Comparison of ENCODE assay signal across 1 cellular context in the genomic region with DNA sequence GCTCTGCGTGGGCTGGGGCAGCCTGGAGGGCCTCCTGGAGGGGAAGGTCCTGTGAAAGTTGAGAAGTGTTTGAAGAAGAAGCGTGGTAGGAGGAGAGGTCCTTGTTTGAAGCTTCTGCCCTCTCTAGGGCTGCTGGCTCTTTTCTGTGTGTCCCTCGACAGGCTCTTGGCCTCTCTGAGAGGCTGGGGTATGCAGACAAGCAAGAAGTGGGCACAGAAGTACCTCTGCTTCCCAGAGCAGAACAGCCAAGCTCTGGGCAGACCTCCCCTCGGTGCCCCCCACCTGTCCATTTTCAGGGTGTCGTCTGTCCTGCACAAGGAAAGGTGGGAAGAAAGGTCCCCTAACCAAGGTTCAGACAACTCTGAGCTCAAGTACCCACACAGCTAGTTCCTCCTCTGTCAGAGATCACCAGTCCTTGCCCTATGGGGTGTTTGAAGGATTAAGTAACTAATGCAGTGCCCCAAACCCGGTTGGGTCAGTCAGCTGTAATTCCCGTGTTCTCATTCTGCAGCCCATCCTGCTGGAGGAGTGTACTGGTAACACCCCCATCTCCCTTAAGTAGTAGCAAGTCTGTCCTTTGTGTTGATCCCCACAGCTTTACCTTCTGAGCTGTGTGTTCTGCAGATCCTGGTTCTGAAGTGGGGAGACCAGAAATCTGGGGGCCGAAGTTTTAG.
TF ChIP-seq lines count a peak whose summit lies in the region.

No MANE protein-coding gene starts in this region.

TF ChIP-seq in GM12878, 131 proteins besides CTCF, POLR2A, EP300 and RAD21:
- TF ChIP-seq KAT2A (conservative IDR thresholded peaks at IDR 0.05; ENCODE audit: control insufficient read depth, low read depth, low read length) (no peak), CHD2 (IDR thresholded peaks at IDR 0.05; ENCODE audit: borderline replicate concordance, low read depth, low read length) (no peak), RELA (IDR thresholded peaks at IDR 0.05; ENCODE audit: borderline replicate concordance, partially characterized antibody) (peak; percentile 7), SMAD5 (IDR thresholded peaks at IDR 0.05; ENCODE audit: low read depth) (0 out of 2 replicates have a peak, but pooled peaks have one; percentile 7), BMI1 (IDR thresholded peaks at IDR 0.05; ENCODE audit: borderline replicate concordance) (peak; percentile 15; the same call in 1 of the 2 replicates), RB1 (IDR thresholded peaks at IDR 0.05; ENCODE audit: borderline replicate concordance) (no peak), YY1 (IDR thresholded peaks at IDR 0.05; ENCODE audit: low read depth, low read length) (0 out of 2 replicates have a peak, but pooled peaks have one; percentile 34), MTA2 (IDR thresholded peaks at IDR 0.05; ENCODE audit: low read depth) (no peak), HDGF (IDR thresholded peaks at IDR 0.05) (0 out of 2 replicates have a peak, but pooled peaks have one; percentile 10), HCFC1 (IDR thresholded peaks at IDR 0.05; ENCODE audit: low read length) (no peak), LARP7 (IDR thresholded peaks at IDR 0.05) (peak; percentile 18; the same call in 1 of the 2 replicates), TAF1 (IDR thresholded peaks at IDR 0.05; ENCODE audit: borderline replicate concordance, low read depth, low read length) (0 out of 2 replicates have a peak, but pooled peaks have one; percentile 3), CHD1 (IDR thresholded peaks at IDR 0.05; ENCODE audit: low read depth, low read length) (no peak)
- TF ChIP-seq, protein P1, sequence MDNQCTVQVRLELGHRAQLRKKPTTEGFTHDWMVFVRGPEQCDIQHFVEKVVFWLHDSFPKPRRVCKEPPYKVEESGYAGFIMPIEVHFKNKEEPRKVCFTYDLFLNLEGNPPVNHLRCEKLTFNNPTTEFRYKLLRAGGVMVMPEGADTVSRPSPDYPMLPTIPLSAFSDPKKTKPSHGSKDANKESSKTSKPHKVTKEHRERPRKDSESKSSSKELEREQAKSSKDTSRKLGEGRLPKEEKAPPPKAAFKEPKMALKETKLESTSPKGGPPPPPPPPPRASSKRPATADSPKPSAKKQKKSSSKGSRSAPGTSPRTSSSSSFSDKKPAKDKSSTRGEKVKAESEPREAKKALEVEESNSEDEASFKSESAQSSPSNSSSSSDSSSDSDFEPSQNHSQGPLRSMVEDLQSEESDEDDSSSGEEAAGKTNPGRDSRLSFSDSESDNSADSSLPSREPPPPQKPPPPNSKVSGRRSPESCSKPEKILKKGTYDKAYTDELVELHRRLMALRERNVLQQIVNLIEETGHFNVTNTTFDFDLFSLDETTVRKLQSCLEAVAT (IDR thresholded peaks at IDR 0.05), result peak; percentile 85; the same call in 1 of the 2 replicates
- TF ChIP-seq, protein P2, sequence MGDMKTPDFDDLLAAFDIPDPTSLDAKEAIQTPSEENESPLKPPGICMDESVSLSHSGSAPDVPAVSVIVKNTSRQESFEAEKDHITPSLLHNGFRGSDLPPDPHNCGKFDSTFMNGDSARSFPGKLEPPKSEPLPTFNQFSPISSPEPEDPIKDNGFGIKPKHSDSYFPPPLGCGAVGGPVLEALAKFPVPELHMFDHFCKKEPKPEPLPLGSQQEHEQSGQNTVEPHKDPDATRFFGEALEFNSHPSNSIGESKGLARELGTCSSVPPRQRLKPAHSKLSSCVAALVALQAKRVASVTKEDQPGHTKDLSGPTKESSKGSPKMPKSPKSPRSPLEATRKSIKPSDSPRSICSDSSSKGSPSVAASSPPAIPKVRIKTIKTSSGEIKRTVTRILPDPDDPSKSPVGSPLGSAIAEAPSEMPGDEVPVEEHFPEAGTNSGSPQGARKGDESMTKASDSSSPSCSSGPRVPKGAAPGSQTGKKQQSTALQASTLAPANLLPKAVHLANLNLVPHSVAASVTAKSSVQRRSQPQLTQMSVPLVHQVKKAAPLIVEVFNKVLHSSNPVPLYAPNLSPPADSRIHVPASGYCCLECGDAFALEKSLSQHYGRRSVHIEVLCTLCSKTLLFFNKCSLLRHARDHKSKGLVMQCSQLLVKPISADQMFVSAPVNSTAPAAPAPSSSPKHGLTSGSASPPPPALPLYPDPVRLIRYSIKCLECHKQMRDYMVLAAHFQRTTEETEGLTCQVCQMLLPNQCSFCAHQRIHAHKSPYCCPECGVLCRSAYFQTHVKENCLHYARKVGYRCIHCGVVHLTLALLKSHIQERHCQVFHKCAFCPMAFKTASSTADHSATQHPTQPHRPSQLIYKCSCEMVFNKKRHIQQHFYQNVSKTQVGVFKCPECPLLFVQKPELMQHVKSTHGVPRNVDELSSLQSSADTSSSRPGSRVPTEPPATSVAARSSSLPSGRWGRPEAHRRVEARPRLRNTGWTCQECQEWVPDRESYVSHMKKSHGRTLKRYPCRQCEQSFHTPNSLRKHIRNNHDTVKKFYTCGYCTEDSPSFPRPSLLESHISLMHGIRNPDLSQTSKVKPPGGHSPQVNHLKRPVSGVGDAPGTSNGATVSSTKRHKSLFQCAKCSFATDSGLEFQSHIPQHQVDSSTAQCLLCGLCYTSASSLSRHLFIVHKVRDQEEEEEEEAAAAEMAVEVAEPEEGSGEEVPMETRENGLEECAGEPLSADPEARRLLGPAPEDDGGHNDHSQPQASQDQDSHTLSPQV (IDR thresholded peaks at IDR 0.05), result no peak
- TF ChIP-seq, protein P3, sequence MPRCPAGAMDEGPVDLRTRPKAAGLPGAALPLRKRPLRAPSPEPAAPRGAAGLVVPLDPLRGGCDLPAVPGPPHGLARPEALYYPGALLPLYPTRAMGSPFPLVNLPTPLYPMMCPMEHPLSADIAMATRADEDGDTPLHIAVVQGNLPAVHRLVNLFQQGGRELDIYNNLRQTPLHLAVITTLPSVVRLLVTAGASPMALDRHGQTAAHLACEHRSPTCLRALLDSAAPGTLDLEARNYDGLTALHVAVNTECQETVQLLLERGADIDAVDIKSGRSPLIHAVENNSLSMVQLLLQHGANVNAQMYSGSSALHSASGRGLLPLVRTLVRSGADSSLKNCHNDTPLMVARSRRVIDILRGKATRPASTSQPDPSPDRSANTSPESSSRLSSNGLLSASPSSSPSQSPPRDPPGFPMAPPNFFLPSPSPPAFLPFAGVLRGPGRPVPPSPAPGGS (IDR thresholded peaks at IDR 0.05; ENCODE audit: borderline replicate concordance, insufficient read depth, low read depth, low read length, poor library complexity, severe bottlenecking), result no peak
- TF ChIP-seq, protein P4, sequence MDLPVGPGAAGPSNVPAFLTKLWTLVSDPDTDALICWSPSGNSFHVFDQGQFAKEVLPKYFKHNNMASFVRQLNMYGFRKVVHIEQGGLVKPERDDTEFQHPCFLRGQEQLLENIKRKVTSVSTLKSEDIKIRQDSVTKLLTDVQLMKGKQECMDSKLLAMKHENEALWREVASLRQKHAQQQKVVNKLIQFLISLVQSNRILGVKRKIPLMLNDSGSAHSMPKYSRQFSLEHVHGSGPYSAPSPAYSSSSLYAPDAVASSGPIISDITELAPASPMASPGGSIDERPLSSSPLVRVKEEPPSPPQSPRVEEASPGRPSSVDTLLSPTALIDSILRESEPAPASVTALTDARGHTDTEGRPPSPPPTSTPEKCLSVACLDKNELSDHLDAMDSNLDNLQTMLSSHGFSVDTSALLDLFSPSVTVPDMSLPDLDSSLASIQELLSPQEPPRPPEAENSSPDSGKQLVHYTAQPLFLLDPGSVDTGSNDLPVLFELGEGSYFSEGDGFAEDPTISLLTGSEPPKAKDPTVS (IDR thresholded peaks at IDR 0.05; ENCODE audit: low read depth, low read length), result 0 out of 2 replicates have a peak, but pooled peaks have one; percentile 32
- TF ChIP-seq, protein P5, sequence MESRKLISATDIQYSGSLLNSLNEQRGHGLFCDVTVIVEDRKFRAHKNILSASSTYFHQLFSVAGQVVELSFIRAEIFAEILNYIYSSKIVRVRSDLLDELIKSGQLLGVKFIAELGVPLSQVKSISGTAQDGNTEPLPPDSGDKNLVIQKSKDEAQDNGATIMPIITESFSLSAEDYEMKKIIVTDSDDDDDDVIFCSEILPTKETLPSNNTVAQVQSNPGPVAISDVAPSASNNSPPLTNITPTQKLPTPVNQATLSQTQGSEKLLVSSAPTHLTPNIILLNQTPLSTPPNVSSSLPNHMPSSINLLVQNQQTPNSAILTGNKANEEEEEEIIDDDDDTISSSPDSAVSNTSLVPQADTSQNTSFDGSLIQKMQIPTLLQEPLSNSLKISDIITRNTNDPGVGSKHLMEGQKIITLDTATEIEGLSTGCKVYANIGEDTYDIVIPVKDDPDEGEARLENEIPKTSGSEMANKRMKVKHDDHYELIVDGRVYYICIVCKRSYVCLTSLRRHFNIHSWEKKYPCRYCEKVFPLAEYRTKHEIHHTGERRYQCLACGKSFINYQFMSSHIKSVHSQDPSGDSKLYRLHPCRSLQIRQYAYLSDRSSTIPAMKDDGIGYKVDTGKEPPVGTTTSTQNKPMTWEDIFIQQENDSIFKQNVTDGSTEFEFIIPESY (IDR thresholded peaks at IDR 0.05), result no peak
- TF ChIP-seq, protein P6, sequence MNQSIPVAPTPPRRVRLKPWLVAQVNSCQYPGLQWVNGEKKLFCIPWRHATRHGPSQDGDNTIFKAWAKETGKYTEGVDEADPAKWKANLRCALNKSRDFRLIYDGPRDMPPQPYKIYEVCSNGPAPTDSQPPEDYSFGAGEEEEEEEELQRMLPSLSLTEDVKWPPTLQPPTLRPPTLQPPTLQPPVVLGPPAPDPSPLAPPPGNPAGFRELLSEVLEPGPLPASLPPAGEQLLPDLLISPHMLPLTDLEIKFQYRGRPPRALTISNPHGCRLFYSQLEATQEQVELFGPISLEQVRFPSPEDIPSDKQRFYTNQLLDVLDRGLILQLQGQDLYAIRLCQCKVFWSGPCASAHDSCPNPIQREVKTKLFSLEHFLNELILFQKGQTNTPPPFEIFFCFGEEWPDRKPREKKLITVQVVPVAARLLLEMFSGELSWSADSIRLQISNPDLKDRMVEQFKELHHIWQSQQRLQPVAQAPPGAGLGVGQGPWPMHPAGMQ (IDR thresholded peaks at IDR 0.05; ENCODE audit: borderline replicate concordance), result no peak
- TF ChIP-seq, protein P7, sequence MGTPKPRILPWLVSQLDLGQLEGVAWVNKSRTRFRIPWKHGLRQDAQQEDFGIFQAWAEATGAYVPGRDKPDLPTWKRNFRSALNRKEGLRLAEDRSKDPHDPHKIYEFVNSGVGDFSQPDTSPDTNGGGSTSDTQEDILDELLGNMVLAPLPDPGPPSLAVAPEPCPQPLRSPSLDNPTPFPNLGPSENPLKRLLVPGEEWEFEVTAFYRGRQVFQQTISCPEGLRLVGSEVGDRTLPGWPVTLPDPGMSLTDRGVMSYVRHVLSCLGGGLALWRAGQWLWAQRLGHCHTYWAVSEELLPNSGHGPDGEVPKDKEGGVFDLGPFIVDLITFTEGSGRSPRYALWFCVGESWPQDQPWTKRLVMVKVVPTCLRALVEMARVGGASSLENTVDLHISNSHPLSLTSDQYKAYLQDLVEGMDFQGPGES (IDR thresholded peaks at IDR 0.05), result no peak
